29 cellular contexts compared by ENCODE assay signal in genomic region chr4:61734409-61734808, GRCh38.
"Had no signal": no experiment of that assay in that cellular context is flagged by ENCODE, and none has a peak within 500 bp of the region (broad histone marks: within the 10 kb centered on the region; RNA-seq: fewer than 3 reads in every experiment).

No MANE protein-coding gene starts in this region.

- ATAC-seq: effector memory CD8-positive, alpha-beta T cell; esophagus mucosa; foreskin keratinocyte; gastrocnemius medialis; gastroesophageal sphincter; heart left ventricle; heart right ventricle had no signal

- FAIRE-seq: colon, endometrium, endothelial cell of umbilical vein, frontal cortex had no signal

- H3K27ac ChIP-seq: colonic mucosa, coronary artery, dorsolateral prefrontal cortex, epithelial cell of prostate, esophagus muscularis mucosa, esophagus squamous epithelium, foreskin keratinocyte, gastrocnemius medialis, gastroesophageal sphincter, heart left ventricle, heart right ventricle had no signal

- H3K27me3 ChIP-seq: colonic mucosa, dorsolateral prefrontal cortex, esophagus muscularis mucosa, esophagus squamous epithelium, foreskin keratinocyte, gastrocnemius medialis, gastroesophageal sphincter, heart left ventricle, heart right ventricle had no signal

- H3K9me3 ChIP-seq: colonic mucosa, esophagus muscularis mucosa, esophagus squamous epithelium, gastrocnemius medialis, gastroesophageal sphincter, heart right ventricle had no signal

- H3K9me3 Mint-ChIP-seq: dendritic cell treated with granulocyte-macrophage colony-stimulating factor and Interleukin-4, amounts not matched to agents 40 ng/mL and 50 ng/mL, for 4 days had no signal

- H3K4me1 Mint-ChIP-seq: endodermal cell had no signal

- H3K4me3 Mint-ChIP-seq: dendritic cell treated with granulocyte-macrophage colony-stimulating factor and Interleukin-4, amounts not matched to agents 40 ng/mL and 50 ng/mL, for 4 days; effector memory CD8-positive, alpha-beta T cell; endodermal cell had no signal

- H3K4me3 ChIP-seq: colonic mucosa, coronary artery, dorsolateral prefrontal cortex, esophagus muscularis mucosa, esophagus squamous epithelium, gastrocnemius medialis, gastroesophageal sphincter, heart left ventricle, heart right ventricle had no signal

- H3K27me3 Mint-ChIP-seq: dendritic cell treated with granulocyte-macrophage colony-stimulating factor and Interleukin-4, amounts not matched to agents 40 ng/mL and 50 ng/mL, for 4 days; effector memory CD8-positive, alpha-beta T cell had no signal

- DNase-seq: colonic mucosa; cortex of kidney; dermis blood vessel endothelial cell; dorsolateral prefrontal cortex; effector CD4-positive, alpha-beta T cell; effector CD8-positive, alpha-beta T cell; effector memory CD4-positive, alpha-beta T cell; effector memory CD8-positive, alpha-beta T cell; endodermal cell; erythroblast; esophagus squamous epithelium; foreskin fibroblast; foreskin keratinocyte; foreskin melanocyte; gastrocnemius medialis; glutamatergic neuron; head of caudate nucleus; heart left ventricle; heart right ventricle had no signal

- H3K4me1 ChIP-seq: colonic mucosa, esophagus muscularis mucosa, esophagus squamous epithelium, foreskin keratinocyte, gastrocnemius medialis, gastroesophageal sphincter, heart left ventricle, heart right ventricle had no signal

- H3K27ac Mint-ChIP-seq: dendritic cell treated with granulocyte-macrophage colony-stimulating factor and Interleukin-4, amounts not matched to agents 40 ng/mL and 50 ng/mL, for 4 days; effector memory CD8-positive, alpha-beta T cell; endodermal cell had no signal

- H3K36me3 ChIP-seq: colonic mucosa, esophagus muscularis mucosa, esophagus squamous epithelium, gastrocnemius medialis, gastroesophageal sphincter, heart left ventricle, heart right ventricle had no signal
